In the genomic region with DNA sequence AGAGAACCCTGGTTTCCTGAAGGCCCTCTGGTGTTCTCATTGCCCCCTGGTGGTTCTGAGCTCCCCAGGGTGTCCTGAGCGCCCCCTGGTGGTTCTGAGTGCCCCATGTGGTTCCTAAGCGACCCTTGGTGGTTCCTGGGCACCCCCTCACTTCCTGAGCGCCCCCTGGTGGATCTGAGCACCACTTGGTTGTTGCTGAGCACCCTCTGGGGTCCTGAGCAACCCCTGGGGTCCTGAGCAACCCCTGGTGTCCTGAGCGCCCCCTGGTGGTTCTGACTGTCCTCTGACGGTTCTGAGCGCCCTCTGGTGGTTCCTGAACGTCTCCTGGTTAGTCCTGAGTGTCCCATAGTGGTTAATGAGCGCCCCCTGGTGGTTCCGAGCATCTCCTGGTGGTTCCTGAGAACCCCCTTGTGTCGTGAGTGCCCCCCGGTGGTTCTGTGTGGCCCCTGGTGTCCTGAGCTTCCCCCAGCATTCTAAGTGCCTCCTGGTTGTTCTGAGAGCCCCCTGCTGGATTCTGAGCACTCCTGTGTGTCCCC, we compare ENCODE assay signal across 12 cellular contexts.
A peak's percentile ranks its signal among the peaks of the same experiment; 100 is the strongest.
DNase-seq lines count a peak whose midpoint lies in the region; ATAC-seq and TF ChIP-seq lines count a peak whose summit lies in the region.
"Had no signal": no experiment of that assay in that cellular context is flagged by ENCODE, and none has a peak within 500 bp of the region (broad histone marks: within the 10 kb centered on the region; RNA-seq: fewer than 3 reads in every experiment).

No MANE protein-coding gene starts in this region.

- H3K27me3 ChIP-seq in brain microvascular endothelial cell (replicated peaks), result no peaks in the 10 kb centered on the region

- H3K27me3 Mint-ChIP-seq in chondrocyte (ENCODE audit: low read depth) (no peaks in the 10 kb centered on the region), endothelial cell (ENCODE audit: unreplicated experiment) (no peaks in the 10 kb centered on the region)
- H3K27me3 Mint-ChIP-seq: stimulated activated naive CD8-positive, alpha-beta T cell treated with anti-CD3 and anti-CD28 coated beads, Interleukin-15, Interleukin-2, amounts not matched to agents 100 ng/mL and 50 ng/mL, for 24 hours had no signal

- H3K4me3 ChIP-seq in brain microvascular endothelial cell (ENCODE audit: low read depth, low read length), result no peak overlapping the region
- H3K4me3 ChIP-seq: A549, coronary artery had no signal

- no peak for ATAC-seq in GM19035 (IDR thresholded peaks at IDR 0.05; ENCODE audit: unreplicated experiment)
- ATAC-seq: A549 had no signal

- no peak overlapping the region for H3K4me3 Mint-ChIP-seq in chondrocyte (ENCODE audit: unreplicated experiment)
- no peak overlapping the region for H3K4me3 Mint-ChIP-seq in endothelial cell (ENCODE audit: unreplicated experiment)
- H3K4me3 Mint-ChIP-seq: stimulated activated naive CD8-positive, alpha-beta T cell treated with anti-CD3 and anti-CD28 coated beads, Interleukin-15, Interleukin-2, amounts not matched to agents 100 ng/mL and 50 ng/mL, for 24 hours had no signal

- DNase-seq in DMS53 (lab: John Stamatoyannopoulos, UW) (peak; percentile 56), DMS53 treated with DMSO at 0.1 percent for 48 hours (lab: John Stamatoyannopoulos, UW; ENCODE audit: unreplicated experiment) (no peak), NCI-H2171 treated with DMSO at 0.1 percent for 48 hours (lab: John Stamatoyannopoulos, UW) (peak; percentile 48), chondrocyte (ENCODE audit: low spot score) (no peak), brain microvascular endothelial cell (no peak), endothelial cell (ENCODE audit: low spot score) (no peak)
- peak; percentile 85 for DNase-seq in stimulated activated CD4-positive, alpha-beta T cell treated with anti-CD3 and anti-CD28 coated beads, Interleukin-4, amount 100 ng/mL, for 24 hours
- DNase-seq: KBM-7 had no signal

- in situ Hi-C loops in brain microvascular endothelial cell (cut with HindIII; ENCODE audit: low pct_ligation_motif_present, low sequenced_read_pairs), result no loop called here

- H3K36me3 Mint-ChIP-seq in chondrocyte (ENCODE audit: low read depth) (no peaks in the 10 kb centered on the region), endothelial cell (ENCODE audit: low read depth, unreplicated experiment) (no peaks in the 10 kb centered on the region)

- H3K9me3 Mint-ChIP-seq in chondrocyte (ENCODE audit: low read depth) (peaks cover 18% of the 10 kb centered on the region), endothelial cell (ENCODE audit: unreplicated experiment) (no peaks in the 10 kb centered on the region)
- H3K9me3 Mint-ChIP-seq: stimulated activated naive CD8-positive, alpha-beta T cell treated with anti-CD3 and anti-CD28 coated beads, Interleukin-15, Interleukin-2, amounts not matched to agents 100 ng/mL and 50 ng/mL, for 24 hours had no signal

- no peaks in the 10 kb centered on the region for H3K36me3 ChIP-seq in brain microvascular endothelial cell (replicated peaks)

- H3K27ac ChIP-seq in brain microvascular endothelial cell, result no peak overlapping the region
- H3K27ac ChIP-seq: A549, coronary artery had no signal

- H3K4me1 Mint-ChIP-seq in chondrocyte (ENCODE audit: low read depth) (no peaks in the 10 kb centered on the region), endothelial cell (ENCODE audit: unreplicated experiment) (no peaks in the 10 kb centered on the region)

- H3K27ac Mint-ChIP-seq in chondrocyte (ENCODE audit: unreplicated experiment), result no peak overlapping the region
- H3K27ac Mint-ChIP-seq in endothelial cell (ENCODE audit: unreplicated experiment), result no peak overlapping the region
- H3K27ac Mint-ChIP-seq: stimulated activated naive CD8-positive, alpha-beta T cell treated with anti-CD3 and anti-CD28 coated beads, Interleukin-15, Interleukin-2, amounts not matched to agents 100 ng/mL and 50 ng/mL, for 24 hours had no signal

- TF ChIP-seq CTCF in chondrocyte (IDR thresholded peaks at IDR 0.05), result peak; percentile 22
- TF ChIP-seq CTCF in brain microvascular endothelial cell (IDR thresholded peaks at IDR 0.05; ENCODE audit: low read depth, low read length, missing control alignments), result no peak
- no peak for TF ChIP-seq CTCF in endothelial cell (IDR thresholded peaks at IDR 0.05; ENCODE audit: unreplicated experiment)

Comparison
In these comparisons a context has a peak if more than half of its experiments do, and no peak if none do; other contexts are left out.
1. DNase-seq: peak in DMS53 (single experiment), NCI-H2171 treated with DMSO at 0.1 percent for 48 hours (single experiment) and stimulated activated CD4-positive, alpha-beta T cell treated with anti-CD3 and anti-CD28 coated beads, Interleukin-4, amount 100 ng/mL, for 24 hours (single experiment); none in DMS53 treated with DMSO at 0.1 percent for 48 hours (single experiment), chondrocyte (single experiment), brain microvascular endothelial cell (single experiment) and endothelial cell (single experiment).